1 cellular context compared by ENCODE assay signal in genomic region chr6:35492664-35493284, GRCh38.
TF ChIP-seq lines count a peak whose summit lies in the region.

No MANE protein-coding gene starts in this region.

TF ChIP-seq in K562, 482 proteins besides CTCF, POLR2A, EP300 and RAD21:
- TF ChIP-seq CEBPB (tag; IDR thresholded peaks at IDR 0.05) (peak; percentile 20; the same call in 1 of the 2 replicates), MTA1 (IDR thresholded peaks at IDR 0.05; ENCODE audit: borderline replicate concordance) (no peak)
